9 cellular contexts compared by ENCODE assay signal in the genomic region with DNA sequence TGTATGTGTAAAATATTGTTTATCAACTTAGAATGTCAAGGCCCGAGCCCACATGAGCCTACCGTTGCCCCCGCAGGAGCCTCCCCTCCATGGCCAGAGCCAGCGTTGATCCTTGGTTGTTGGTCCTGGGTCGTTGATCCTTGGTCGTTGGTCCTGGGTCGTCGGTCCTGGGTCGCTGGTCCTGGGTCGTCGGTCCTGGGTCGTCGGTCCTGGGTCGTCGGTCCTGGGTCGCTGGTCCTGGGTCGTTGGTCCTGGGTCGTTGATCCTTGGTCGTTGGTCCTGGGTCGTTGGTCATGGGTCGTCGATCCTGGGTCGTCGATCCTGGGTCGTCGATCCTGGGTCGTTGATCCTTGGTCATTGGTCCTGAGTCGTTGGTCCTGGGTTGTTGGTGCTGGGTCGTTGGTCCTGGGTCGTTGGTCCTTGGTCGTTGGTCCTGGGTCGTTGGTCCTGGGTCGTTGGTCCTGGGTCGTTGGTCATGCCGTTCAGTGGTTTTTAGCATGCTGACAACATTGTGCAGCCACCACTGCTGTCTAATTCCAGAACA.
"Had no signal": no experiment of that assay in that cellular context is flagged by ENCODE, and none has a peak within 500 bp of the region (broad histone marks: within the 10 kb centered on the region; RNA-seq: fewer than 3 reads in every experiment).

No MANE protein-coding gene starts in this region.

- DNase-seq: GM23248, GOT3, H9, HCEC 1CT, IMR-90, KG1 had no signal

- H3K9ac ChIP-seq: GM23248 had no signal

- H3K4me3 Mint-ChIP-seq: H9 had no signal

- FAIRE-seq: H54, HTR-8/SVneo, K562 had no signal

- H3K27ac Mint-ChIP-seq: H9 had no signal

- H3K4me3 ChIP-seq: GM23248, K562 had no signal

- H3K27ac ChIP-seq: GM23248 had no signal

- ATAC-seq: K562 had no signal

- H2AFZ ChIP-seq: GM23248 had no signal

- H3K9me3 Mint-ChIP-seq: H9 had no signal
